9 cellular contexts compared by ENCODE assay signal in the genomic region with DNA sequence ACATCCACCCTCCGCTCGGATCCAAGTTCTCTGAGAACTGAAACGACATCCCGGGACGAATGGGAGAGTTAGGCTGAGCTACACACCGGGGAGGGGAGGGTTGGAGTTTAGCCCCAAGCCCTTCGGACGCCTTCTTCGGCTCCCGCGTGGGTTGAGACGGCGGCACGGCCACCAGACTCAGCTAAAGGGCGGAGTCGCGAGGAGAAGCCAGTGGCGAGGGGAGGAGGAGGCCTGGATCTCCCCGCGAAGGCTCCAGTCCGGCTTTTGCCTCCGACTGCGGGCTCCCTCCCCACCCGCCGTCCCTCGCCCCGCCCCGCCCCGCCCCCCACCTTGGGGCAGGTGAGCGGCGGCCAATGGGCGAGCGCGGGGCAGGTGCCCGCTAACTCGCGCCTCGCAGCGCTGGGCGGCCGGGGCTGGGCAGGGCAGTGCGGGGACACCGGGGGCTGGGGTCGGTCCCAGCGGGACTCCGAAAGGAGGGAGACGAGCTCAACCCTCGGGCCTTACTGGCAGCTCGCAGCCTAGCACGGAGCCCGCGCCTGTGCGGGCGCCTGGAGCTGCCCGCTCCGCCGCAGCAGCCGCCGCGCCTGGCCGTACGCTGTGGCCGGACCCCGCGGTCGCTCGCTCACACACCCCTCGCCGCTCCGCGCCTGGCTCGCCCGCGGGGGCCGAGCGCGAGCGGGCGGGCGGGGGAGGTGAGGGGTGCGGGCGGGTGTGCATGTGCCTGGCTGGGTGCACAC. TPM values are rescaled to one million over a fixed set of nuclear protein-coding genes. Genes with fewer than 3 reads are reported as not detected.
DNase-seq lines count a peak whose midpoint lies in the region; ATAC-seq and TF ChIP-seq lines count a peak whose summit lies in the region.
"Had no signal": no experiment of that assay in that cellular context is flagged by ENCODE, and none has a peak within 500 bp of the region (broad histone marks: within the 10 kb centered on the region; RNA-seq: fewer than 3 reads in every experiment).

Gene EMX1 (plus strand): TSS at position 382 of the 737 bp plus-strand sequence. CDS start 334 bp downstream, at position 716.

- H3K4me2 ChIP-seq in HCT116 (ENCODE audit: low read length) = peak within 1 kb of the TSS; percentile 77

- peak within 1 kb of the TSS; percentile 54 for H3K4me3 Mint-ChIP-seq in activated CD4-positive, alpha-beta T cell treated with anti-CD3 and anti-CD28 coated beads, Interleukin-2, amount 10 ng/mL, durations not matched to agents 7 days and 5 days
- peak within 1 kb of the TSS; percentile 77 to 84 (median 81) for H3K4me3 Mint-ChIP-seq in nephron

- TF ChIP-seq CTCF in HCT116 (IDR thresholded peaks at IDR 0.05 in 2 of 3, conservative IDR thresholded peaks at IDR 0.05 in 1 of 3; ENCODE audit: borderline replicate concordance in 1 of 3, insufficient read depth in 1 of 3, low read depth in 2 of 3, low read length in 2 of 3) = no peak
- no peak for TF ChIP-seq CTCF in nephron (IDR thresholded peaks at IDR 0.05; ENCODE audit: unreplicated experiment in 3 of 3)

- CTCF ChIA-PET in HCT116 (lab: Charles Lee) = interaction anchor here (1.0 to 1.3 kb wide), 2 partner anchors 25 to 30 kb away, joined by 4 to 6 read pairs; partner anchors contain the start of gene SPR
- CTCF ChIA-PET in activated CD4-positive, alpha-beta T cell treated with anti-CD3 and anti-CD28 coated beads, Interleukin-2, amount 10 ng/mL, durations not matched to agents 7 days and 5 days (lab: Charles Lee) = interaction anchor here (0.9 to 2.1 kb wide), 5 partner anchors 9 to 56 kb away, joined by 3 to 12 read pairs (median 4); no protein-coding TSS in a partner anchor

- H3K27ac Mint-ChIP-seq in activated CD4-positive, alpha-beta T cell treated with anti-CD3 and anti-CD28 coated beads, Interleukin-2, amount 10 ng/mL, durations not matched to agents 7 days and 5 days = no peak within 1 kb of the TSS
- peak within 1 kb of the TSS in 1 of 3 experiments; percentile 86 for H3K27ac Mint-ChIP-seq in nephron

- POLR2A ChIA-PET in HCT116 (lab: Charles Lee) = no interaction called here
- POLR2A ChIA-PET in activated CD4-positive, alpha-beta T cell treated with anti-CD3 and anti-CD28 coated beads, Interleukin-2, amount 10 ng/mL, durations not matched to agents 7 days and 5 days (lab: Charles Lee) = no interaction called here

- H3K4me1 Mint-ChIP-seq in activated CD4-positive, alpha-beta T cell treated with anti-CD3 and anti-CD28 coated beads, Interleukin-2, amount 10 ng/mL, durations not matched to agents 7 days and 5 days = peaks cover 13% of the 10 kb centered on the region
- H3K4me1 Mint-ChIP-seq in nephron = no peaks in the 10 kb centered on the region

- peaks cover 73% of the 10 kb centered on the region for H3K27me3 Mint-ChIP-seq in activated CD4-positive, alpha-beta T cell treated with anti-CD3 and anti-CD28 coated beads, Interleukin-2, amount 10 ng/mL, durations not matched to agents 7 days and 5 days
- peaks cover 50% of the 10 kb centered on the region for H3K27me3 Mint-ChIP-seq in nephron (ENCODE audit: low read depth)

- TF ChIP-seq POLR2A in HCT116 (IDR thresholded peaks at IDR 0.05; ENCODE audit: borderline replicate concordance, extremely low read depth, insufficient read depth, insufficient read length) = no peak

- H3K9me2 ChIP-seq in HCT116 (ENCODE audit: insufficient read depth) = no peaks in the 10 kb centered on the region

- no peaks in the 10 kb centered on the region for H3K9me3 Mint-ChIP-seq in activated CD4-positive, alpha-beta T cell treated with anti-CD3 and anti-CD28 coated beads, Interleukin-2, amount 10 ng/mL, durations not matched to agents 7 days and 5 days
- H3K9me3 Mint-ChIP-seq in nephron = no peaks in the 10 kb centered on the region

- H3K4me3 ChIP-seq in GM08714 (ENCODE audit: low read length) (peak within 1 kb of the TSS; percentile 53; the same call in 1 of the 2 replicates), HCT116 (replicated peaks in 1 of 2; ENCODE audit: low read depth in 1 of 2, low read length in 2 of 2) (peak within 1 kb of the TSS; percentile 53 to 55)

- peaks cover 4% of the 10 kb centered on the region; the same call in 1 of the 2 replicates for H3K27me3 ChIP-seq in HCT116 (ENCODE audit: insufficient read depth, low read length)

- H3K9ac ChIP-seq in HCT116 (ENCODE audit: low read length) = peak within 1 kb of the TSS; percentile 45

- BruUV-seq in HCT116 (replicated peaks; lab: Mats Ljungman, UMichigan) = no TSS peak

- H3K4me1 ChIP-seq in HCT116 (ENCODE audit: control insufficient read depth in 1 of 2, insufficient read depth in 2 of 2, low read length in 2 of 2) = peaks cover 12 to 28% of the 10 kb centered on the region in 2 experiments

- H3K9me3 ChIP-seq in HCT116 (ENCODE audit: control insufficient read depth in 1 of 2, insufficient read depth in 1 of 2, low read depth in 1 of 2, low read length in 2 of 2) = no peaks in the 10 kb centered on the region

- H3K27ac ChIP-seq in HCT116 (ENCODE audit: low read depth, low read length) = peak within 1 kb of the TSS; percentile 45; the same call in 1 of the 2 replicates

- DNase-seq in HCT116 (ENCODE audit: low read depth, low spot score) (peak; percentile 60), NCI-H1694 treated with DMSO at 0.1 percent for 48 hours (lab: John Stamatoyannopoulos, UW) (peak; percentile 80), sciatic nerve (ENCODE audit: low spot score) (no peak), putamen (ENCODE audit: low spot score) (no peak)
- peak; percentile 22 for DNase-seq in activated CD4-positive, alpha-beta T cell treated with anti-CD3 and anti-CD28 coated beads, Interleukin-2, amount 10 ng/mL, durations not matched to agents 7 days and 5 days

- H4K20me1 ChIP-seq in HCT116 (ENCODE audit: insufficient read depth) = no peaks in the 10 kb centered on the region

- intact Hi-C loops in HCT116 (cut with micrococcal nuclease) (loop anchor here (2.0 kb wide), 1 partner anchor 31 kb away; the partner anchor contains the start of gene SPR), sciatic nerve (cut with DNase I) (no loop called here)

- no peak for TF ChIP-seq RAD21 in HCT116 (IDR thresholded peaks at IDR 0.05; ENCODE audit: low read depth)

- RAD21 ChIA-PET in HCT116 (lab: Charles Lee; ENCODE audit: low non-redundant PET in 1 of 2, low total read pairs in 2 of 2, uncharacterized antibody in 2 of 2, unreplicated experiment in 2 of 2) = no interaction called here

- peak within 1 kb of the TSS; percentile 65 for H2AFZ ChIP-seq in HCT116 (ENCODE audit: low read depth, low read length, poor library complexity, severe bottlenecking)

- ATAC-seq in HCT116 (peak; percentile 75), esophagus mucosa (peak; percentile 88), sciatic nerve (no peak)

- H3K36me3 ChIP-seq in HCT116 (ENCODE audit: control insufficient read depth in 1 of 2, insufficient read depth in 2 of 2, low read length in 2 of 2) = no peaks in the 10 kb centered on the region

- no peaks in the 10 kb centered on the region for H3K36me3 Mint-ChIP-seq in activated CD4-positive, alpha-beta T cell treated with anti-CD3 and anti-CD28 coated beads, Interleukin-2, amount 10 ng/mL, durations not matched to agents 7 days and 5 days (ENCODE audit: low read depth)
- peaks cover 3% of the 10 kb centered on the region for H3K36me3 Mint-ChIP-seq in nephron (ENCODE audit: low read depth)

- H3K79me2 ChIP-seq in HCT116 (ENCODE audit: insufficient read depth, low read length) = no peaks in the 10 kb centered on the region

TF ChIP-seq in HCT116, 20 proteins besides CTCF, POLR2A, EP300 and RAD21:
- TF ChIP-seq EZH2phosphoT487 (IDR thresholded peaks at IDR 0.05; ENCODE audit: borderline replicate concordance) (no peak), MAX (IDR thresholded peaks at IDR 0.05) (peak; percentile 92), ZBTB33 (IDR thresholded peaks at IDR 0.05; ENCODE audit: extremely low read depth, insufficient replicate concordance, low read length) (no peak), POLR2AphosphoS5 (IDR thresholded peaks at IDR 0.05; ENCODE audit: low read depth, low read length) (no peak), CBX3 (IDR thresholded peaks at IDR 0.05; ENCODE audit: low read depth) (0 out of 2 replicates have a peak, but pooled peaks have one; percentile 51), SP1 (IDR thresholded peaks at IDR 0.05; ENCODE audit: low read depth) (peak; percentile 69), ZFX (IDR thresholded peaks at IDR 0.05) (no peak), TCF7L2 (IDR thresholded peaks at IDR 0.05; ENCODE audit: borderline replicate concordance, extremely low read depth, insufficient read depth, insufficient read length) (no peak), JUND (IDR thresholded peaks at IDR 0.05) (no peak), FOSL1 (IDR thresholded peaks at IDR 0.05; ENCODE audit: low read depth) (no peak), ELF1 (IDR thresholded peaks at IDR 0.05; ENCODE audit: borderline replicate concordance, low read depth) (no peak)

RNA-seq across cellular contexts. Expression of gene EMX1, which starts in this region (rescaled TPM):
- total RNA-seq in HCT116 (2021; ENCODE audit: unreplicated experiment) (3.1 TPM), esophagus mucosa (not detected), sciatic nerve (not detected)
- 0.87 and 0.98 TPM in 2 replicates for polyA plus RNA-seq in HCT116 (2012)
- not detected for total RNA-seq in activated CD4-positive, alpha-beta T cell treated with anti-CD3 and anti-CD28 coated beads, Interleukin-2, amount 10 ng/mL, durations not matched to agents 7 days and 5 days
- total RNA-seq: T-helper 1 cell treated with Interleukin-12 subunit alpha and Interleukin-12 subunit beta and Interleukin-4 antibody, amounts not matched to agents 30 ng/mL and 1 ng/mL, for 36 hours had no signal

Comparison
In these comparisons a context has a peak if more than half of its experiments do, and no peak if none do; other contexts are left out.
1. Peak in DNase-seq in activated CD4-positive, alpha-beta T cell treated with anti-CD3 and anti-CD28 coated beads, Interleukin-2, amount 10 ng/mL, durations not matched to agents 7 days and 5 days; RNA of the gene not detected or under 1 TPM.
2. Peak in ATAC-seq in esophagus mucosa; RNA of the gene not detected or under 1 TPM.
3. DNase-seq: peak in HCT116 (single experiment) and NCI-H1694 treated with DMSO at 0.1 percent for 48 hours (single experiment); none in sciatic nerve (single experiment) and putamen (single experiment).